Comparison of ENCODE assay signal across 13 cellular contexts in genomic region chr1:167648252-167648849, GRCh38. TPM values are rescaled to one million over a fixed set of nuclear protein-coding genes. Genes with fewer than 3 reads are reported as not detected.
DNase-seq lines count a peak whose midpoint lies in the region; ATAC-seq and TF ChIP-seq lines count a peak whose summit lies in the region.
"Had no signal": no experiment of that assay in that cellular context is flagged by ENCODE, and none has a peak within 500 bp of the region (broad histone marks: within the 10 kb centered on the region; RNA-seq: fewer than 3 reads in every experiment).

No MANE protein-coding gene starts in this region.

- H3K4me3 ChIP-seq in HEK293 (ENCODE audit: low read depth, low read length): no peak overlapping the region
- H3K4me3 ChIP-seq: GM23248 had no signal

- no peaks in the 10 kb centered on the region; the same call in 1 of the 2 replicates for H3K4me1 ChIP-seq in HEK293 (ENCODE audit: control insufficient read depth, insufficient read depth, low read length)
- H3K4me1 ChIP-seq in foreskin keratinocyte: no peaks in the 10 kb centered on the region
- H3K4me1 ChIP-seq: Caco-2 had no signal

- H3K36me3 ChIP-seq in HEK293 (ENCODE audit: control insufficient read depth in 2 of 2, insufficient read depth in 1 of 2, low read length in 2 of 2): no peaks in the 10 kb centered on the region

- DNase-seq in CD4-positive, alpha-beta T cell: no peak
- no peak for DNase-seq in caudate nucleus (lab: John Stamatoyannopoulos, UW)
- no peak for DNase-seq in natural killer cell treated with Interleukin-12 subunit alpha and Interleukin-12 subunit beta and Interleukin-15 and Interleukin-18, amount 100 ng/mL, for 72 hours (ENCODE audit: low spot score)
- no peak for DNase-seq in foreskin keratinocyte
- no peak for DNase-seq in AG08396 (ENCODE audit: low spot score)
- DNase-seq: Caco-2, GM23248, kidney, NCI-H2081 treated with DMSO at 0.1 percent for 48 hours had no signal

- POLR2A ChIA-PET in CD4-positive, alpha-beta T cell (lab: Charles Lee): interaction anchor here (1.0 to 4.0 kb wide), 2 partner anchors 11 to 22 kb away, joined by 3 to 16 read pairs; no protein-coding TSS in a partner anchor
- POLR2A ChIA-PET in HEK293 (lab: Yijun Ruan, JAX): no interaction called here

- no peak for TF ChIP-seq CTCF in CD4-positive, alpha-beta T cell (IDR thresholded peaks at IDR 0.05)
- TF ChIP-seq CTCF in HEK293 (tag by site-specific recombination; IDR thresholded peaks at IDR 0.05) (no peak), foreskin keratinocyte (conservative IDR thresholded peaks at IDR 0.05) (no peak)

- CTCF ChIA-PET in CD4-positive, alpha-beta T cell (lab: Charles Lee): interaction anchor here (0.7 to 1.5 kb wide), 3 partner anchors 11 to 48 kb away, joined by 3 read pairs; no protein-coding TSS in a partner anchor
- CTCF ChIA-PET in HEK293 (lab: Yijun Ruan, JAX): interaction anchor here (0.6 kb wide), 1 partner anchor 206 kb away, joined by 3 read pairs; no protein-coding TSS in a partner anchor

- no peaks in the 10 kb centered on the region for H3K27me3 ChIP-seq in CD4-positive, alpha-beta T cell (ENCODE audit: control insufficient read depth, insufficient read depth, low read length)
- no peaks in the 10 kb centered on the region for H3K27me3 ChIP-seq in foreskin keratinocyte

- H3K4me1 Mint-ChIP-seq in CD4-positive, alpha-beta T cell (ENCODE audit: low read depth): peaks cover 95% of the 10 kb centered on the region
- H3K4me1 Mint-ChIP-seq in natural killer cell treated with Interleukin-12 subunit alpha and Interleukin-12 subunit beta and Interleukin-15 and Interleukin-18, amount 100 ng/mL, for 72 hours (ENCODE audit: low read depth in 2 of 2): peaks cover 58 to 70% of the 10 kb centered on the region in 2 donors

- intact Hi-C loops in CD4-positive, alpha-beta T cell (cut with DNase I, micrococcal nuclease): no loop called here

- H3K27ac Mint-ChIP-seq in CD4-positive, alpha-beta T cell: peak overlapping the region; percentile 81
- H3K27ac Mint-ChIP-seq in natural killer cell treated with Interleukin-12 subunit alpha and Interleukin-12 subunit beta and Interleukin-15 and Interleukin-18, amount 100 ng/mL, for 72 hours: peak overlapping the region; percentile 83 to 96
- H3K27ac Mint-ChIP-seq: WTC11 had no signal

- no peak overlapping the region for H3K27ac ChIP-seq in CD4-positive, alpha-beta T cell (ENCODE audit: low read depth, low read length)
- H3K27ac ChIP-seq in HEK293 (ENCODE audit: extremely low read depth, low read depth, low read length) (no peak overlapping the region), caudate nucleus (ENCODE audit: low read depth, low read length) (peak overlapping the region; percentile 41), foreskin keratinocyte (no peak overlapping the region)
- H3K27ac ChIP-seq: GM23248 had no signal

- no peak for ATAC-seq in CD4-positive, alpha-beta T cell (ENCODE audit: poor library complexity)
- ATAC-seq in natural killer cell treated with Interleukin-12 subunit alpha and Interleukin-12 subunit beta and Interleukin-15 and Interleukin-18, amount 100 ng/mL, for 72 hours: no peak
- ATAC-seq in HG03378 (IDR thresholded peaks at IDR 0.05; ENCODE audit: unreplicated experiment) (no peak), foreskin keratinocyte (no peak)
- ATAC-seq: SK-N-SH treated with all-trans-retinoic acid at 6 μM for 48 hours had no signal

- peak overlapping the region; percentile 37 for H3K4me3 Mint-ChIP-seq in CD4-positive, alpha-beta T cell
- peak overlapping the region; percentile 55 for H3K4me3 Mint-ChIP-seq in natural killer cell treated with Interleukin-12 subunit alpha and Interleukin-12 subunit beta and Interleukin-15 and Interleukin-18, amount 100 ng/mL, for 72 hours
- H3K4me3 Mint-ChIP-seq: WTC11 had no signal

- peaks cover 71% of the 10 kb centered on the region for H3K36me3 Mint-ChIP-seq in CD4-positive, alpha-beta T cell (ENCODE audit: low read depth)
- H3K36me3 Mint-ChIP-seq in natural killer cell treated with Interleukin-12 subunit alpha and Interleukin-12 subunit beta and Interleukin-15 and Interleukin-18, amount 100 ng/mL, for 72 hours: no peaks in the 10 kb centered on the region
- H3K36me3 Mint-ChIP-seq: WTC11 had no signal

- H3K9me3 Mint-ChIP-seq in CD4-positive, alpha-beta T cell: no peaks in the 10 kb centered on the region
- H3K9me3 Mint-ChIP-seq in natural killer cell treated with Interleukin-12 subunit alpha and Interleukin-12 subunit beta and Interleukin-15 and Interleukin-18, amount 100 ng/mL, for 72 hours: no peaks in the 10 kb centered on the region
- H3K9me3 Mint-ChIP-seq: WTC11 had no signal

- no peaks in the 10 kb centered on the region for H3K27me3 Mint-ChIP-seq in CD4-positive, alpha-beta T cell
- no peaks in the 10 kb centered on the region for H3K27me3 Mint-ChIP-seq in natural killer cell treated with Interleukin-12 subunit alpha and Interleukin-12 subunit beta and Interleukin-15 and Interleukin-18, amount 100 ng/mL, for 72 hours

- no peaks in the 10 kb centered on the region for H3K9me3 ChIP-seq in CD4-positive, alpha-beta T cell (ENCODE audit: control insufficient read depth, low read length)
- no peaks in the 10 kb centered on the region for H3K9me3 ChIP-seq in HEK293 (ENCODE audit: control insufficient read depth, insufficient read depth, low read depth, low read length)
- H3K9me3 ChIP-seq: Caco-2 had no signal

TF ChIP-seq in HEK293, 187 proteins besides CTCF, POLR2A, EP300 and RAD21:
- no peak for TF ChIP-seq YY1 (tag by site-specific recombination; IDR thresholded peaks at IDR 0.05)
- peak; percentile 48; the same call in 1 of the 2 replicates for TF ChIP-seq BCL6B (tag by site-specific recombination; IDR thresholded peaks at IDR 0.05)

RNA-seq across cellular contexts. Expression of gene RCSD1, which starts 18.3 kb away (rescaled TPM):
- 10 to 100 TPM; 42.3 to 44.6 TPM for total RNA-seq in CD4-positive, alpha-beta T cell
- total RNA-seq in natural killer cell treated with Interleukin-12 subunit alpha and Interleukin-12 subunit beta and Interleukin-15 and Interleukin-18, amount 100 ng/mL, for 72 hours: 10 to 100 TPM; 30.3 to 30.9 TPM
- total RNA-seq in foreskin keratinocyte: 0.04 TPM in 1 of 2 replicates, not detected in the other
- 0.02 and 0.03 TPM in 2 replicates for polyA plus RNA-seq in foreskin keratinocyte
- total RNA-seq: Caco-2 had no signal

Comparison
In these comparisons a context has a peak if more than half of its experiments do, and no peak if none do; other contexts are left out.
1. RNA of gene RCSD1, which starts 18.3 kb away (total RNA-seq): 42.3 to 44.6 TPM in CD4-positive, alpha-beta T cell and 30.3 to 30.9 TPM in natural killer cell treated with Interleukin-12 subunit alpha and Interleukin-12 subunit beta and Interleukin-15 and Interleukin-18, amount 100 ng/mL, for 72 hours; 0.04 TPM in foreskin keratinocyte; every median in the first group is over 10 times any median in the second.